ENCODE assay signal across 12 cellular contexts in the genomic region with DNA sequence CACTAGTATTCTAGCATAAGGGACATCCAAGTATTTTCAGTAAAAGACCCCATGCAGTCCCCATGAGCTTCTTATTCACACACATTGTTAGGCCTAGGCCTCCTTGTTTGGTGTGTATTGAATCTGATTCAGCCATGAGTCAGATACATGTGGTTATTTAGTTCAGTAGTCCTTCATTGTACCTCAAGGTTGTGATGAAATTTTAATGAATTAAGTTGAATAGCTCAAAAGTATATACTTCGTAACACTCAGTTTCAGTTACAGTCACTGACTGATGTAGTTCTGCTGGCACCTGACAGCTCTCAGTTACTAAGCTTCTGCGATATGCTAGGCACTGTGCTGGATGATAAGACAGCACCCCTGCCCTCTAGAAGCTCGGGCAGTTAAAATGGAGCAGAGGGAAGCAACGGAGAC.
DNase-seq lines count a peak whose midpoint lies in the region; ATAC-seq and TF ChIP-seq lines count a peak whose summit lies in the region.
"Had no signal": no experiment of that assay in that cellular context is flagged by ENCODE, and none has a peak within 500 bp of the region (broad histone marks: within the 10 kb centered on the region; RNA-seq: fewer than 3 reads in every experiment).

No MANE protein-coding gene starts in this region.

- peak overlapping the region; percentile 37 for H3K4me2 ChIP-seq in SK-N-SH

- H3K9me3 ChIP-seq in SK-N-SH = no peaks in the 10 kb centered on the region

- TF ChIP-seq CTCF in SK-N-SH (IDR thresholded peaks at IDR 0.05) (no peak), chondrocyte (IDR thresholded peaks at IDR 0.05) (no peak), retinal pigment epithelial cell (conservative IDR thresholded peaks at IDR 0.05; ENCODE audit: low read depth, low read length) (no peak), coronary artery (IDR thresholded peaks at IDR 0.05) (no peak)

- no peak for ATAC-seq in HG02610 (IDR thresholded peaks at IDR 0.05; ENCODE audit: unreplicated experiment)

- H3F3A ChIP-seq in SK-N-SH (replicated peaks; ENCODE audit: insufficient read depth) = peaks cover 32% of the 10 kb centered on the region

- CTCF ChIA-PET in SK-N-SH (lab: Yijun Ruan, JAX) (interaction anchor here (0.8 to 1.0 kb wide), 2 partner anchors 27 to 33 kb away, joined by 3 read pairs; no protein-coding TSS in a partner anchor), HEK293T (lab: Yijun Ruan, JAX) (no interaction called here)

- peaks cover 85 to 90% of the 10 kb centered on the region in 2 experiments for H3K36me3 ChIP-seq in SK-N-SH (replicated peaks in 1 of 2; ENCODE audit: control insufficient read depth in 1 of 2, insufficient read depth in 2 of 2, low read length in 1 of 2)

- H3K27ac ChIP-seq in SK-N-SH (ENCODE audit: low read depth in 2 of 2, low read length in 1 of 2) = peak overlapping the region; percentile 53 to 68
- H3K27ac ChIP-seq in coronary artery = no peak overlapping the region

- no peaks in the 10 kb centered on the region for H4K20me1 ChIP-seq in SK-N-SH (ENCODE audit: insufficient read depth)

- WGBS in SK-N-SH (ENCODE audit: low lambda C conversion rate) = 75% methylated on average over 4 of the region's 4 CpGs

- peaks cover 54% of the 10 kb centered on the region for H3K79me2 ChIP-seq in SK-N-SH (ENCODE audit: insufficient read depth)

- POLR2A ChIA-PET in SK-N-SH (lab: Yijun Ruan, JAX) = no interaction called here
- POLR2A ChIA-PET in HEK293T (lab: Yijun Ruan, JAX) = no interaction called here

- peaks cover 77% of the 10 kb centered on the region for H3K36me3 Mint-ChIP-seq in activated CD4-positive, alpha-beta T cell treated with anti-CD3 and anti-CD28 coated beads, Interleukin-2, amount 10 ng/mL, durations not matched to agents 24 days and 14 days (ENCODE audit: low read depth)
- peaks cover 46% of the 10 kb centered on the region for H3K36me3 Mint-ChIP-seq in chondrocyte (ENCODE audit: low read depth)

- peaks cover 40% of the 10 kb centered on the region for H3K4me1 Mint-ChIP-seq in activated CD4-positive, alpha-beta T cell treated with anti-CD3 and anti-CD28 coated beads, Interleukin-2, amount 10 ng/mL, durations not matched to agents 24 days and 14 days
- peaks cover 17% of the 10 kb centered on the region for H3K4me1 Mint-ChIP-seq in chondrocyte (ENCODE audit: low read depth)

- H3K4me3 Mint-ChIP-seq in activated CD4-positive, alpha-beta T cell treated with anti-CD3 and anti-CD28 coated beads, Interleukin-2, amount 10 ng/mL, durations not matched to agents 24 days and 14 days = peak overlapping the region; percentile 32
- no peak overlapping the region for H3K4me3 Mint-ChIP-seq in chondrocyte (ENCODE audit: unreplicated experiment)

- no peak for TF ChIP-seq RAD21 in SK-N-SH (IDR thresholded peaks at IDR 0.05; ENCODE audit: low read length)

- H3K9ac ChIP-seq in SK-N-SH = peak overlapping the region; percentile 7; the same call in 1 of the 2 replicates

- peak overlapping the region; percentile 91 for H3K27ac Mint-ChIP-seq in activated CD4-positive, alpha-beta T cell treated with anti-CD3 and anti-CD28 coated beads, Interleukin-2, amount 10 ng/mL, durations not matched to agents 24 days and 14 days
- peak overlapping the region; percentile 63 for H3K27ac Mint-ChIP-seq in chondrocyte (ENCODE audit: unreplicated experiment)

- H3K4me1 ChIP-seq in SK-N-SH (ENCODE audit: control insufficient read depth in 1 of 2, insufficient read depth in 2 of 2, low read depth in 1 of 2, low read length in 1 of 2) = peaks cover 14 to 16% of the 10 kb centered on the region in 2 experiments; a peak in 3 of 4 replicates

- H3K4me3 ChIP-seq in SK-N-SH (ENCODE audit: low read depth in 2 of 2, low read length in 1 of 2) = no peak overlapping the region
- H3K4me3 ChIP-seq in retinal pigment epithelial cell (ENCODE audit: low read length) = no peak overlapping the region
- no peak overlapping the region for H3K4me3 ChIP-seq in coronary artery

- H3K9me3 Mint-ChIP-seq in activated CD4-positive, alpha-beta T cell treated with anti-CD3 and anti-CD28 coated beads, Interleukin-2, amount 10 ng/mL, durations not matched to agents 24 days and 14 days = peaks cover 9% of the 10 kb centered on the region
- H3K9me3 Mint-ChIP-seq in chondrocyte (ENCODE audit: low read depth) = no peaks in the 10 kb centered on the region

- DNase-seq in activated CD4-positive, alpha-beta T cell treated with anti-CD3 and anti-CD28 coated beads, Interleukin-2, amount 10 ng/mL, durations not matched to agents 24 days and 14 days = no peak
- DNase-seq in activated CD4-positive, alpha-beta T cell treated with anti-CD3 and anti-CD28 coated beads for 4 hours = no peak
- DNase-seq in SK-N-SH (no peak), chondrocyte (ENCODE audit: low spot score) (no peak), retinal pigment epithelial cell (ENCODE audit: low read depth) (peak; percentile 85), HEK293T (ENCODE audit: extremely low spot score) (no peak), coronary artery (ENCODE audit: low spot score) (no peak)
- DNase-seq: AML-193, Karpas-422, RPMI8226, trophoblast cell had no signal

- H3K27me3 ChIP-seq in SK-N-SH (ENCODE audit: insufficient read depth) = no peaks in the 10 kb centered on the region

- intact Hi-C loops in activated CD4-positive, alpha-beta T cell treated with anti-CD3 and anti-CD28 coated beads, Interleukin-2, amount 10 ng/mL, durations not matched to agents 24 days and 14 days (cut with micrococcal nuclease) = loop anchor here (1.0 kb wide), 1 partner anchor 11 kb away; no protein-coding TSS in a partner anchor

- no peak overlapping the region for H2AFZ ChIP-seq in SK-N-SH (ENCODE audit: low read depth)

- H3K27me3 Mint-ChIP-seq in activated CD4-positive, alpha-beta T cell treated with anti-CD3 and anti-CD28 coated beads, Interleukin-2, amount 10 ng/mL, durations not matched to agents 24 days and 14 days = no peaks in the 10 kb centered on the region
- H3K27me3 Mint-ChIP-seq in chondrocyte (ENCODE audit: low read depth) = no peaks in the 10 kb centered on the region

- no peak for TF ChIP-seq EP300 in SK-N-SH (IDR thresholded peaks at IDR 0.05; ENCODE audit: borderline replicate concordance in 1 of 2, low read depth in 1 of 2, low read length in 1 of 2)

- H3K9me2 ChIP-seq in SK-N-SH = no peaks in the 10 kb centered on the region

TF ChIP-seq in SK-N-SH, 30 proteins besides CTCF, POLR2A, EP300 and RAD21 (continues in another document):
- no peak for TF ChIP-seq RFX5 (IDR thresholded peaks at IDR 0.05; ENCODE audit: low read length)
- TF ChIP-seq IRF3 (IDR thresholded peaks at IDR 0.05; ENCODE audit: low read depth, low read length) = no peak
- TF ChIP-seq USF1 (IDR thresholded peaks at IDR 0.05; ENCODE audit: borderline replicate concordance, low read depth) = no peak; the same call in 1 of the 2 replicates
- no peak for TF ChIP-seq TEAD4 (IDR thresholded peaks at IDR 0.05; ENCODE audit: borderline replicate concordance, insufficient read depth)

TF ChIP-seq in HEK293T, 16 proteins besides CTCF, POLR2A, EP300 and RAD21:
- TF ChIP-seq FOXA1 (IDR thresholded peaks at IDR 0.05) (no peak), L3MBTL2 (conservative IDR thresholded peaks at IDR 0.05) (no peak), ELF4 (IDR thresholded peaks at IDR 0.05) (no peak), FOXK2 (IDR thresholded peaks at IDR 0.05) (no peak), TARDBP (IDR thresholded peaks at IDR 0.05) (no peak), FOXM1 (IDR thresholded peaks at IDR 0.05; ENCODE audit: borderline replicate concordance) (no peak), NFRKB (IDR thresholded peaks at IDR 0.05) (no peak), LEF1 (IDR thresholded peaks at IDR 0.05; ENCODE audit: borderline replicate concordance) (no peak), ZNF384 (IDR thresholded peaks at IDR 0.05) (no peak), ARNT (IDR thresholded peaks at IDR 0.05) (no peak), SUZ12 (IDR thresholded peaks at IDR 0.05) (no peak)
- TF ChIP-seq, protein P1, sequence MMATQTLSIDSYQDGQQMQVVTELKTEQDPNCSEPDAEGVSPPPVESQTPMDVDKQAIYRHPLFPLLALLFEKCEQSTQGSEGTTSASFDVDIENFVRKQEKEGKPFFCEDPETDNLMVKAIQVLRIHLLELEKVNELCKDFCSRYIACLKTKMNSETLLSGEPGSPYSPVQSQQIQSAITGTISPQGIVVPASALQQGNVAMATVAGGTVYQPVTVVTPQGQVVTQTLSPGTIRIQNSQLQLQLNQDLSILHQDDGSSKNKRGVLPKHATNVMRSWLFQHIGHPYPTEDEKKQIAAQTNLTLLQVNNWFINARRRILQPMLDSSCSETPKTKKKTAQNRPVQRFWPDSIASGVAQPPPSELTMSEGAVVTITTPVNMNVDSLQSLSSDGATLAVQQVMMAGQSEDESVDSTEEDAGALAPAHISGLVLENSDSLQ (IDR thresholded peaks at IDR 0.05) = no peak

Comparison
In these comparisons a context has a peak if more than half of its experiments do, and no peak if none do; other contexts are left out.
1. H3K27ac ChIP-seq: peak in SK-N-SH (2 of 2); none in coronary artery (0 of 2).